ENCODE assay signal across 14 cellular contexts in the genomic region with DNA sequence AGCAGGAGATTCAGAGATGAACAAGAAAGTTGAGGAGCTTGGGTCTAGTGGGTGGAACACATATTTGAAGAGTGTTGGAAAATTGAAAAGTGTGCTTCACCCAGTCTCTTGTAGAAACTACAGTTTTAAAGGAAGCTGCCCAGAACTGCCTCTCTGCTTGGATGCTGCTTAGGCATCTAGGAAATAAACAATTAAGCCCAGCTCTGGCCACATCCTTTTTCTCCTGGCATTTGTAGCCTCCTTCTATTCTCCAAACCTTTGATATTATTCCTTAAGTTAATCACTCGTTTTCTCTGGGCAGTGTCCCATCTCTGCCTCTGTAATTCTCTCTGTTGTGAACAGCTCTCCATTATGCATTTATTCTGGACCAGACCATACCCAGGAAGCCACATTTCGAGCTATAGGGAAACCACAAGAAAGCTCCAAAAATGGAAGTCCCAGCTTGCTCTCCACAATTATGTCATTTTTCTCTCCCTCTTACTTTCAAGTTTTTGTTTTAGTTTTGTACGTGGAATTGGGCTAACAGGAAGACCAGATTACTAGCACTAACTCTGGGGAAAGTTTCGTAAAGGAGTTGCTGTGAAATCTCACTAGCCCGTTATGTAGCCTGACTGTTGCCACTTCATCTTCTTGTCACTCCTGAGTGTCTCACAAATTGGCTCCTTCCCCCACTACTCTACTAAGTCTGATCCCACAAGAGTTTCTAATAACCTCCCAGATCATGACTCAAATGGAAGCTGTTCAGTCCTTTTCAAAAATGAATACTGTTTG.
DNase-seq lines count a peak whose midpoint lies in the region; ATAC-seq and TF ChIP-seq lines count a peak whose summit lies in the region.
"Had no signal": no experiment of that assay in that cellular context is flagged by ENCODE, and none has a peak within 500 bp of the region (broad histone marks: within the 10 kb centered on the region; RNA-seq: fewer than 3 reads in every experiment).

No MANE protein-coding gene starts in this region.

- H3K4me1 ChIP-seq in IMR-90 (ENCODE audit: control insufficient read depth, insufficient read depth, low read length): no peaks in the 10 kb centered on the region

- H3K9me1 ChIP-seq in IMR-90 (ENCODE audit: insufficient read depth, low read length): no peaks in the 10 kb centered on the region

- no peaks in the 10 kb centered on the region for H3K79me1 ChIP-seq in IMR-90 (ENCODE audit: low read depth in 1 of 2, low read length in 2 of 2)

- POLR2A ChIA-PET in IMR-90 (lab: Charles Lee; ENCODE audit: unreplicated experiment): no interaction called here

- no peaks in the 10 kb centered on the region for H4K20me1 ChIP-seq in IMR-90 (ENCODE audit: insufficient read depth, low read length)

- 0 out of 2 replicates have a peak overlapping the region, but pooled peaks have one; percentile 18 for H2BK120ac ChIP-seq in IMR-90 (ENCODE audit: low read depth, low read length)

- H3K56ac ChIP-seq in IMR-90 (ENCODE audit: extremely low read depth, insufficient read depth, low read length): no peak overlapping the region

- intact Hi-C loops in IMR-90 (cut with micrococcal nuclease): no loop called here

- H2BK15ac ChIP-seq in IMR-90 (ENCODE audit: low read depth, low read length): no peak overlapping the region

- in situ Hi-C loops in IMR-90 (cut with MboI; ENCODE audit: low sequenced_read_pairs): no loop called here

- H3K4me3 ChIP-seq in IMR-90 (ENCODE audit: insufficient read depth, low read depth, low read length): no peak overlapping the region

- H3K4me2 ChIP-seq in IMR-90 (ENCODE audit: low read depth, low read length): no peak overlapping the region

- no peak for TF ChIP-seq POLR2A in IMR-90 (IDR thresholded peaks at IDR 0.05; ENCODE audit: low read depth, low read length)

- H2AFZ ChIP-seq in IMR-90 (replicated peaks; ENCODE audit: low read length, poor library complexity): no peak overlapping the region

- TF ChIP-seq CTCF in IMR-90 (conservative IDR thresholded peaks at IDR 0.05; ENCODE audit: low read depth, low read length): no peak

- no TSS peak for BruUV-seq in IMR-90 (replicated peaks; lab: Mats Ljungman, UMichigan)

- TF ChIP-seq RAD21 in IMR-90 (IDR thresholded peaks at IDR 0.05; ENCODE audit: low read length): no peak

- H2AK5ac ChIP-seq in IMR-90 (ENCODE audit: low read depth, low read length): no peak overlapping the region

- CTCF ChIA-PET in IMR-90 (lab: Yijun Ruan, JAX): no interaction called here

- H4K5ac ChIP-seq in IMR-90 (ENCODE audit: low read depth, low read length): no peak overlapping the region

- no peak overlapping the region for H3K23ac ChIP-seq in IMR-90 (ENCODE audit: low read depth, low read length)

- H2BK5ac ChIP-seq in IMR-90 (ENCODE audit: low read depth, low read length, poor library complexity, severe bottlenecking): no peak overlapping the region

- H3K27me3 ChIP-seq in IMR-90 (ENCODE audit: control insufficient read depth, insufficient read depth, low read length): no peaks in the 10 kb centered on the region

- H3K9me3 ChIP-seq in IMR-90 (ENCODE audit: control insufficient read depth, insufficient read depth, low read length): peaks cover 3% of the 10 kb centered on the region; the same call in 1 of the 2 replicates

- H3K14ac ChIP-seq in IMR-90 (replicated peaks; ENCODE audit: low read depth, low read length): peak overlapping the region; percentile 9; the same call in 1 of the 2 replicates

- dilution Hi-C loops in IMR-90 (cut with HindIII; ENCODE audit: low sequenced_read_pairs, unreplicated experiment): no loop called here

- H3K36me3 ChIP-seq in IMR-90 (ENCODE audit: control insufficient read depth, insufficient read depth, low read length): no peaks in the 10 kb centered on the region

- H3K27ac ChIP-seq in IMR-90 (ENCODE audit: insufficient read depth, low read length): no peak overlapping the region

- DNase-seq in IMR-90 (no peak), fibroblast of peridontal ligament (ENCODE audit: extremely low read depth) (peak; percentile 84), DMS53 treated with DMSO at 0.1 percent for 48 hours (lab: John Stamatoyannopoulos, UW; ENCODE audit: unreplicated experiment) (no peak), cerebellar nuclear complex (lab: John Stamatoyannopoulos, UW) (no peak)
- DNase-seq in activated effector memory CD4-positive, alpha-beta T cell treated with Interleukin-2 at 50 U/mL for 16 hours: no peak
- DNase-seq: activated CD8-positive, alpha-beta memory T cell treated with anti-CD3 and anti-CD28 coated beads, Interleukin-2, amount 10 ng/mL, durations not matched to agents 7 days and 5 days; activated naive CD4-positive, alpha-beta T cell treated with anti-CD3 and anti-CD28 coated beads, Interleukin-2, amount 50 U/mL, for 16 hours; CD4-positive, CD25-positive, alpha-beta regulatory T cell; Karpas-422; mammary epithelial cell; SHP77 treated with DMSO at 0.1 percent for 48 hours had no signal

- no peak overlapping the region for H4K91ac ChIP-seq in IMR-90 (ENCODE audit: insufficient read depth, low read depth, low read length)

- H3K18ac ChIP-seq in IMR-90 (ENCODE audit: low read depth, low read length): no peak overlapping the region

- WGBS in IMR-90 (ENCODE audit: extremely low coverage in 2 of 2, insufficient read length in 1 of 2), 2 experiments: 14% methylated on average over 1 of the region's 5 CpGs; no CpG with 5 or more reads in 1 of the 2 experiments

- H2AK9ac ChIP-seq in IMR-90 (replicated peaks; ENCODE audit: low read depth, low read length, poor library complexity): no peak overlapping the region

- 0 out of 4 replicates have a peak overlapping the region, but pooled peaks of 1 of the 2 experiments have one; percentile 14 for H4K8ac ChIP-seq in IMR-90 (ENCODE audit: low read depth in 2 of 2, low read length in 2 of 2)

- no peak overlapping the region for H3K4ac ChIP-seq in IMR-90 (ENCODE audit: low read depth, low read length)

- ATAC-seq in GM18511 (IDR thresholded peaks at IDR 0.05; ENCODE audit: unreplicated experiment): peak; percentile 76
- peak; percentile 68 for ATAC-seq in GM21717 (IDR thresholded peaks at IDR 0.05; ENCODE audit: unreplicated experiment)
- ATAC-seq in IMR-90 (ENCODE audit: low read depth): peak; percentile 46
- ATAC-seq in GM21723 (IDR thresholded peaks at IDR 0.05; ENCODE audit: unreplicated experiment): no peak
- ATAC-seq: activated CD8-positive, alpha-beta memory T cell treated with anti-CD3 and anti-CD28 coated beads, Interleukin-2, amount 10 ng/mL, durations not matched to agents 7 days and 5 days had no signal

- H3K9ac ChIP-seq in IMR-90 (ENCODE audit: low read depth, low read length): no peak overlapping the region

- H2BK20ac ChIP-seq in IMR-90 (ENCODE audit: low read depth, low read length): no peak overlapping the region

TF ChIP-seq in IMR-90, 13 proteins besides CTCF, POLR2A, EP300 and RAD21:
- TF ChIP-seq RCOR1 (IDR thresholded peaks at IDR 0.05; ENCODE audit: insufficient replicate concordance, low read length) (no peak), MAFK (IDR thresholded peaks at IDR 0.05; ENCODE audit: low read depth, low read length) (no peak), MXI1 (IDR thresholded peaks at IDR 0.05; ENCODE audit: borderline replicate concordance, low read depth, low read length) (no peak), CEBPB (IDR thresholded peaks at IDR 0.05; ENCODE audit: low read depth, low read length) (no peak), SMC3 (IDR thresholded peaks at IDR 0.05; ENCODE audit: low read depth, low read length) (no peak), MAZ (IDR thresholded peaks at IDR 0.05; ENCODE audit: borderline replicate concordance, low read depth, low read length) (no peak), BHLHE40 (IDR thresholded peaks at IDR 0.05; ENCODE audit: low read depth, low read length) (no peak), FOS (IDR thresholded peaks at IDR 0.05; ENCODE audit: low read depth, low read length) (no peak), RFX5 (IDR thresholded peaks at IDR 0.05; ENCODE audit: low read depth, low read length) (no peak), CHD1 (IDR thresholded peaks at IDR 0.05; ENCODE audit: low read depth, low read length) (no peak), NFE2L2 (IDR thresholded peaks at IDR 0.05; ENCODE audit: low read depth, low read length) (no peak)
- TF ChIP-seq, protein P1, sequence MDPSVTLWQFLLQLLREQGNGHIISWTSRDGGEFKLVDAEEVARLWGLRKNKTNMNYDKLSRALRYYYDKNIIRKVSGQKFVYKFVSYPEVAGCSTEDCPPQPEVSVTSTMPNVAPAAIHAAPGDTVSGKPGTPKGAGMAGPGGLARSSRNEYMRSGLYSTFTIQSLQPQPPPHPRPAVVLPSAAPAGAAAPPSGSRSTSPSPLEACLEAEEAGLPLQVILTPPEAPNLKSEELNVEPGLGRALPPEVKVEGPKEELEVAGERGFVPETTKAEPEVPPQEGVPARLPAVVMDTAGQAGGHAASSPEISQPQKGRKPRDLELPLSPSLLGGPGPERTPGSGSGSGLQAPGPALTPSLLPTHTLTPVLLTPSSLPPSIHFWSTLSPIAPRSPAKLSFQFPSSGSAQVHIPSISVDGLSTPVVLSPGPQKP (IDR thresholded peaks at IDR 0.05; ENCODE audit: borderline replicate concordance, low read depth, low read length): no peak
- TF ChIP-seq, protein P2, sequence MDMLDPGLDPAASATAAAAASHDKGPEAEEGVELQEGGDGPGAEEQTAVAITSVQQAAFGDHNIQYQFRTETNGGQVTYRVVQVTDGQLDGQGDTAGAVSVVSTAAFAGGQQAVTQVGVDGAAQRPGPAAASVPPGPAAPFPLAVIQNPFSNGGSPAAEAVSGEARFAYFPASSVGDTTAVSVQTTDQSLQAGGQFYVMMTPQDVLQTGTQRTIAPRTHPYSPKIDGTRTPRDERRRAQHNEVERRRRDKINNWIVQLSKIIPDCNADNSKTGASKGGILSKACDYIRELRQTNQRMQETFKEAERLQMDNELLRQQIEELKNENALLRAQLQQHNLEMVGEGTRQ (IDR thresholded peaks at IDR 0.05; ENCODE audit: low read depth, low read length): no peak
